Comparison of ENCODE assay signal across 20 cellular contexts in the genomic region with DNA sequence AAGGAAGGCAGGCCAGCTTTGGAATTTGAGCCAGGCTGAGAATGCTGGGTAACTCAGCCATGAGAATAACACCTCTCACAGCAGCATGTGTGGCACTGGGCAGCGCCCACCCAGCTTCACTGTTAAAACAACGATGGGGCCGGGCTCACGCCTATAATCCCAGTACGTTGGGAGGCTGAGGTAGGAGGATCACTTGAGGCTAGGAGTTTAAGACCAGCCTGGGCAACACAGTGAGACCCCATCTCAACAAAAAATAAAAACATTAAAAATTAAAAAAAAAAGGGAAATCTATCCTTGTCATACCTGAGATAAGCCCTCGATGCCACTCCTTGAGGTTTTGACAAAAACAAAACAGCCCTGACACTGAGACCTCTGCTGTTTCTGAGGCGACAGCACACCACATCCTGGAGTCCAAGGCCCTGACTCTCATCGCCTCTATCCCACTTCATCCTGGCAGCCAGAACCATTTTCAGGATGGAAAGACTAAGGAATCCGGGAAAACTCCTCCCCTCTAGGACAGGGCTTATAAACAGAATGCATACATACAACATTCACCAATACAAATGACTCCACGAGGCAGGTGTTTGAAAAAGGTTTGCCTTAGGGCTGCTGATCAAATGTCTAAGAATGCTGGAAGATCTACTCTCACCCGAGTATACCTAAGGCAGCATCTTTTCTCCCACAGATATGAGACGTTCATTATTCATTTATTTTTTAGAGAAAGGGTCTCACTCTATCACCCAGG. TPM values are rescaled to one million over a fixed set of nuclear protein-coding genes. Genes with fewer than 3 reads are reported as not detected.
A peak's percentile ranks its signal among the peaks of the same experiment; 100 is the strongest.
DNase-seq lines count a peak whose midpoint lies in the region; ATAC-seq and TF ChIP-seq lines count a peak whose summit lies in the region.
"Had no signal": no experiment of that assay in that cellular context is flagged by ENCODE, and none has a peak within 500 bp of the region (broad histone marks: within the 10 kb centered on the region; RNA-seq: fewer than 3 reads in every experiment).

No MANE protein-coding gene starts in this region.

- no peaks in the 10 kb centered on the region for H3K9me3 Mint-ChIP-seq in activated naive CD4-positive, alpha-beta T cell treated with anti-CD3 and anti-CD28 coated beads, Interleukin-2, amount 50 U/mL, for 24 hours
- no peaks in the 10 kb centered on the region for H3K9me3 Mint-ChIP-seq in activated naive CD4-positive, alpha-beta T cell treated with anti-CD3 and anti-CD28 coated beads for 36 hours
- H3K9me3 Mint-ChIP-seq in WTC11, result no peaks in the 10 kb centered on the region
- no peaks in the 10 kb centered on the region for H3K9me3 Mint-ChIP-seq in memory B cell
- H3K9me3 Mint-ChIP-seq in type B pancreatic cell, result no peaks in the 10 kb centered on the region
- H3K9me3 Mint-ChIP-seq: CD4-positive, alpha-beta memory T cell had no signal

- H3K27me3 ChIP-seq in gastroesophageal sphincter, result no peaks in the 10 kb centered on the region
- H3K27me3 ChIP-seq: SJCRH30 had no signal

- H3K9me3 ChIP-seq in gastroesophageal sphincter, result no peaks in the 10 kb centered on the region
- H3K9me3 ChIP-seq: SJCRH30 had no signal

- peaks cover 0 to 97% of the 10 kb centered on the region in 2 donors for H3K36me3 ChIP-seq in gastroesophageal sphincter

- 79 to 86% methylated on average over 9 to 12 of the region's 12 CpGs for WGBS in gastroesophageal sphincter (ENCODE audit: low coverage in 1 of 2), 2 donors

- H3K27ac Mint-ChIP-seq in activated naive CD4-positive, alpha-beta T cell treated with anti-CD3 and anti-CD28 coated beads, Interleukin-2, amount 50 U/mL, for 24 hours, result peak overlapping the region; percentile 62
- H3K27ac Mint-ChIP-seq in activated naive CD4-positive, alpha-beta T cell treated with anti-CD3 and anti-CD28 coated beads for 36 hours, result no peak overlapping the region
- H3K27ac Mint-ChIP-seq in WTC11, result no peak overlapping the region
- H3K27ac Mint-ChIP-seq in memory B cell, result peak overlapping the region; percentile 45
- peak overlapping the region; percentile 95 for H3K27ac Mint-ChIP-seq in type B pancreatic cell

- peaks cover 5% of the 10 kb centered on the region for H3K36me3 Mint-ChIP-seq in activated naive CD4-positive, alpha-beta T cell treated with anti-CD3 and anti-CD28 coated beads, Interleukin-2, amount 50 U/mL, for 24 hours
- peaks cover 30% of the 10 kb centered on the region for H3K36me3 Mint-ChIP-seq in activated naive CD4-positive, alpha-beta T cell treated with anti-CD3 and anti-CD28 coated beads for 36 hours (ENCODE audit: low read depth)
- H3K36me3 Mint-ChIP-seq in WTC11, result peaks cover 66% of the 10 kb centered on the region
- H3K36me3 Mint-ChIP-seq in memory B cell, result peaks cover 22% of the 10 kb centered on the region
- H3K36me3 Mint-ChIP-seq in type B pancreatic cell, result peaks cover 23% of the 10 kb centered on the region

- POLR2A ChIA-PET in WTC11 (lab: Charles Lee), result interaction anchor here (0.7 kb wide), 1 partner anchor 12 kb away, joined by 3 read pairs; no protein-coding TSS in a partner anchor

- H3K4me3 Mint-ChIP-seq in activated naive CD4-positive, alpha-beta T cell treated with anti-CD3 and anti-CD28 coated beads, Interleukin-2, amount 50 U/mL, for 24 hours, result no peak overlapping the region
- H3K4me3 Mint-ChIP-seq in activated naive CD4-positive, alpha-beta T cell treated with anti-CD3 and anti-CD28 coated beads for 36 hours, result no peak overlapping the region
- H3K4me3 Mint-ChIP-seq in WTC11, result no peak overlapping the region
- no peak overlapping the region for H3K4me3 Mint-ChIP-seq in memory B cell
- H3K4me3 Mint-ChIP-seq in type B pancreatic cell, result peak overlapping the region; percentile 40
- H3K4me3 Mint-ChIP-seq: CD4-positive, alpha-beta memory T cell had no signal

- no peaks in the 10 kb centered on the region for H3K27me3 Mint-ChIP-seq in activated naive CD4-positive, alpha-beta T cell treated with anti-CD3 and anti-CD28 coated beads, Interleukin-2, amount 50 U/mL, for 24 hours
- no peaks in the 10 kb centered on the region for H3K27me3 Mint-ChIP-seq in activated naive CD4-positive, alpha-beta T cell treated with anti-CD3 and anti-CD28 coated beads for 36 hours (ENCODE audit: low read depth)
- H3K27me3 Mint-ChIP-seq in WTC11 (ENCODE audit: low read depth) (no peaks in the 10 kb centered on the region), memory B cell (no peaks in the 10 kb centered on the region), type B pancreatic cell (no peaks in the 10 kb centered on the region)
- H3K27me3 Mint-ChIP-seq: CD4-positive, alpha-beta memory T cell had no signal

- CTCF ChIA-PET in activated naive CD4-positive, alpha-beta T cell treated with anti-CD3 and anti-CD28 coated beads for 36 hours (lab: Charles Lee), result interaction anchor here (0.6 to 0.7 kb wide), 2 partner anchors 580 to 741 kb away, joined by 3 read pairs; no protein-coding TSS in a partner anchor
- CTCF ChIA-PET in WTC11 (lab: Charles Lee), result no interaction called here

- H3K27ac ChIP-seq in gastroesophageal sphincter, result no peak overlapping the region
- H3K27ac ChIP-seq: GM23248, KMS-11, PC-9, SJCRH30 had no signal

- no peak for ATAC-seq in WTC11
- ATAC-seq in memory B cell (ENCODE audit: low read depth), result no peak
- no peak for ATAC-seq in gastroesophageal sphincter
- ATAC-seq: HCT116 had no signal

- no peak for TF ChIP-seq POLR2A in gastroesophageal sphincter (IDR thresholded peaks at IDR 0.05)

- intact Hi-C loops in activated naive CD4-positive, alpha-beta T cell treated with anti-CD3 and anti-CD28 coated beads for 36 hours (cut with micrococcal nuclease), result no loop called here

- no peak for TF ChIP-seq CTCF in WTC11 (IDR thresholded peaks at IDR 0.05)
- TF ChIP-seq CTCF in type B pancreatic cell (conservative IDR thresholded peaks at IDR 0.05), result no peak
- no peak for TF ChIP-seq CTCF in gastroesophageal sphincter (IDR thresholded peaks at IDR 0.05)

- DNase-seq in activated naive CD4-positive, alpha-beta T cell treated with anti-CD3 and anti-CD28 coated beads for 36 hours, result no peak
- DNase-seq in WTC11 (ENCODE audit: low spot score), result no peak
- no peak for DNase-seq in memory B cell (ENCODE audit: low spot score in 2 of 2)
- DNase-seq in type B pancreatic cell (ENCODE audit: extremely low spot score, unreplicated experiment), result no peak
- no peak for DNase-seq in T-helper 1 cell
- DNase-seq: CD4-positive, alpha-beta memory T cell; DMS53; EL; GM23248; NCI-H1048; NCI-H1436 treated with DMSO at 0.1 percent for 48 hours; NCI-H2029; NCI-H345; NCI-H526; PC-9; SJCRH30 had no signal

- no peaks in the 10 kb centered on the region for H3K4me1 ChIP-seq in gastroesophageal sphincter
- H3K4me1 ChIP-seq: SJCRH30 had no signal

- no peak overlapping the region for H3K4me3 ChIP-seq in gastroesophageal sphincter
- H3K4me3 ChIP-seq: GM23248, PC-9, SJCRH30 had no signal

- TF ChIP-seq EP300 in gastroesophageal sphincter (IDR thresholded peaks at IDR 0.05), result no peak

- no peaks in the 10 kb centered on the region for H3K4me1 Mint-ChIP-seq in activated naive CD4-positive, alpha-beta T cell treated with anti-CD3 and anti-CD28 coated beads, Interleukin-2, amount 50 U/mL, for 24 hours
- no peaks in the 10 kb centered on the region for H3K4me1 Mint-ChIP-seq in activated naive CD4-positive, alpha-beta T cell treated with anti-CD3 and anti-CD28 coated beads for 36 hours (ENCODE audit: low read depth)
- peaks cover 22% of the 10 kb centered on the region for H3K4me1 Mint-ChIP-seq in WTC11
- H3K4me1 Mint-ChIP-seq in memory B cell, result no peaks in the 10 kb centered on the region
- peaks cover 6% of the 10 kb centered on the region for H3K4me1 Mint-ChIP-seq in type B pancreatic cell (ENCODE audit: unreplicated experiment)

TF ChIP-seq in WTC11, 78 proteins besides CTCF, POLR2A, EP300 and RAD21:
- TF ChIP-seq ZNF121 (CRISPR knock-in tag; IDR thresholded peaks at IDR 0.05), result peak; percentile 81; the same call in 1 of the 2 replicates
- TF ChIP-seq, protein P1, sequence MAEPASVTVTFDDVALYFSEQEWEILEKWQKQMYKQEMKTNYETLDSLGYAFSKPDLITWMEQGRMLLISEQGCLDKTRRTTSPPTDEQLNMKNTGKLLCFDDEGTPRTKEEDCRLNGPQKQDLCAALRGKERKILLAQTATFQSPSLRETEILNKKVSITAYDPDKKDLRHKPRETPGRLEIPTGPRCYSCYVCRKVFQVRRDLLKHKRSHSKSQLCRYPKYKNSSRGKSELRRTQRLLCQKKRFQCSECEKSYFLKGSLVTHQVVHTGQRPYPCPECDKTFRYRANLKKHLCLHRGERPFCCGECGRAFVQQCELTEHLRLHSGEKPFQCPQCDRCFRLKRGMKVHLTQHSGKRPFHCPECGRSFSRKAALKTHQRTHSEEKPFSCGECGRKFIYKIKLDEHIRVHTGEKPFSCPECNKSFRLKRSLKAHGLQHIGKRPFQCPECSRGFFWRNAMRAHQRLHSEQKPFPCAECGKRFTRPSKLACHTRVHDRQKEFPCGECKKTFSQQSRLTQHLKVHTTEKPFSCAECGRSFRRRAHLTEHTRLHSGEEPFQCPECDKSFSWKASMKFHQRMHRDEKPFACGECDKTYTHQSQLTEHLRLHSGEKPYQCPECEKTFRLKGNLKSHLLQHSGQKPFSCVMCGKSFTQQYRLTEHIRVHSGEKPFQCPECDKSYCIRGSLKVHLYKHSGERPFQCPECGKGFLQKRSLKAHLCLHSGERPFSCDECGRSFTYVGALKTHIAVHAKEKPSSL (CRISPR knock-in tag; conservative IDR thresholded peaks at IDR 0.05), result no peak
TF ChIP-seq in WTC11: peak in this region for 1.

RNA-seq across cellular contexts. Expression of a gene that starts 22.6 kb away (rescaled TPM):
- 10 to 100 TPM; 88.8 to 88.9 TPM for total RNA-seq in activated naive CD4-positive, alpha-beta T cell treated with anti-CD3 and anti-CD28 coated beads for 36 hours
- total RNA-seq in WTC11 (2021), result 103 to 129 TPM (median 103 TPM) in 3 replicates
- total RNA-seq in type B pancreatic cell (ENCODE audit: low replicate concordance), result 73.7 and 80.4 TPM in 2 replicates
- 100 to 1,000 TPM in 1 of 4 donors, 10 to 100 TPM in 3; 65.7 to 108 (median 86.4) TPM for total RNA-seq in gastroesophageal sphincter

RNA-seq across cellular contexts. Expression of a gene that starts 39.3 kb away (rescaled TPM):
- 100 to 1,000 TPM; 135 to 140 TPM for total RNA-seq in activated naive CD4-positive, alpha-beta T cell treated with anti-CD3 and anti-CD28 coated beads for 36 hours
- total RNA-seq in WTC11 (2021), result 144 to 160 TPM (median 149 TPM) in 3 replicates
- 92.1 and 124 TPM in 2 replicates for total RNA-seq in type B pancreatic cell (ENCODE audit: low replicate concordance)
- 10 to 100 TPM; 30.8 to 62.5 (median 34.6) TPM for total RNA-seq in gastroesophageal sphincter

RNA-seq across cellular contexts. Expression of a gene that starts 40.2 kb away (rescaled TPM):
- total RNA-seq in activated naive CD4-positive, alpha-beta T cell treated with anti-CD3 and anti-CD28 coated beads for 36 hours, result under 1 TPM in 1 of 2 experiments, not detected in 1; 0.43 TPM
- total RNA-seq in WTC11 (2021) (41.5 to 48.2 TPM (median 44.3 TPM) in 3 replicates), type B pancreatic cell (ENCODE audit: low replicate concordance) (50.0 and 57.8 TPM in 2 replicates), gastroesophageal sphincter (10 to 100 TPM; 18.3 to 33.3 (median 26.4) TPM)
- total RNA-seq: CD4-positive, alpha-beta memory T cell had no signal

RNA-seq across cellular contexts. Expression of a gene that starts 46.0 kb away (rescaled TPM):
- 10 to 100 TPM; 10.9 to 12.4 TPM for total RNA-seq in activated naive CD4-positive, alpha-beta T cell treated with anti-CD3 and anti-CD28 coated beads for 36 hours
- 23.2 to 24.3 TPM (median 23.7 TPM) in 3 replicates for total RNA-seq in WTC11 (2021)
- total RNA-seq in type B pancreatic cell (ENCODE audit: low replicate concordance), result 13.7 and 15.0 TPM in 2 replicates
- 10 to 100 TPM; 29.5 to 37.7 (median 33.4) TPM for total RNA-seq in gastroesophageal sphincter

RNA-seq across cellular contexts. Expression of a gene that starts 51.5 kb away (rescaled TPM):
- total RNA-seq in activated naive CD4-positive, alpha-beta T cell treated with anti-CD3 and anti-CD28 coated beads for 36 hours, result 1 to 10 TPM; 1.7 to 3.7 TPM
- total RNA-seq in WTC11 (2021), result 4.1 to 7.4 TPM (median 6.5 TPM) in 3 replicates
- total RNA-seq in type B pancreatic cell (ENCODE audit: low replicate concordance), result 1.1 and 2.4 TPM in 2 replicates
- total RNA-seq in gastroesophageal sphincter, result 1 to 10 TPM; 2.8 to 8.5 (median 5.4) TPM
- total RNA-seq: SJCRH30 had no signal

Comparison
In these comparisons a context has a peak if more than half of its experiments do, and no peak if none do; other contexts are left out.
1. H3K27ac Mint-ChIP-seq: peak in activated naive CD4-positive, alpha-beta T cell treated with anti-CD3 and anti-CD28 coated beads, Interleukin-2, amount 50 U/mL, for 24 hours (single experiment), memory B cell (single experiment) and type B pancreatic cell (single experiment); none in activated naive CD4-positive, alpha-beta T cell treated with anti-CD3 and anti-CD28 coated beads for 36 hours (single experiment) and WTC11 (single experiment).
2. RNA of a gene that starts 40.2 kb away (total RNA-seq): 50.0 to 57.8 TPM in type B pancreatic cell, 41.5 to 48.2 TPM in WTC11 and 18.3 to 33.3 TPM in gastroesophageal sphincter; 0.43 TPM in activated naive CD4-positive, alpha-beta T cell treated with anti-CD3 and anti-CD28 coated beads for 36 hours; every median in the first group is over 10 times any median in the second.